8 cellular contexts compared by ENCODE assay signal in the genomic region with DNA sequence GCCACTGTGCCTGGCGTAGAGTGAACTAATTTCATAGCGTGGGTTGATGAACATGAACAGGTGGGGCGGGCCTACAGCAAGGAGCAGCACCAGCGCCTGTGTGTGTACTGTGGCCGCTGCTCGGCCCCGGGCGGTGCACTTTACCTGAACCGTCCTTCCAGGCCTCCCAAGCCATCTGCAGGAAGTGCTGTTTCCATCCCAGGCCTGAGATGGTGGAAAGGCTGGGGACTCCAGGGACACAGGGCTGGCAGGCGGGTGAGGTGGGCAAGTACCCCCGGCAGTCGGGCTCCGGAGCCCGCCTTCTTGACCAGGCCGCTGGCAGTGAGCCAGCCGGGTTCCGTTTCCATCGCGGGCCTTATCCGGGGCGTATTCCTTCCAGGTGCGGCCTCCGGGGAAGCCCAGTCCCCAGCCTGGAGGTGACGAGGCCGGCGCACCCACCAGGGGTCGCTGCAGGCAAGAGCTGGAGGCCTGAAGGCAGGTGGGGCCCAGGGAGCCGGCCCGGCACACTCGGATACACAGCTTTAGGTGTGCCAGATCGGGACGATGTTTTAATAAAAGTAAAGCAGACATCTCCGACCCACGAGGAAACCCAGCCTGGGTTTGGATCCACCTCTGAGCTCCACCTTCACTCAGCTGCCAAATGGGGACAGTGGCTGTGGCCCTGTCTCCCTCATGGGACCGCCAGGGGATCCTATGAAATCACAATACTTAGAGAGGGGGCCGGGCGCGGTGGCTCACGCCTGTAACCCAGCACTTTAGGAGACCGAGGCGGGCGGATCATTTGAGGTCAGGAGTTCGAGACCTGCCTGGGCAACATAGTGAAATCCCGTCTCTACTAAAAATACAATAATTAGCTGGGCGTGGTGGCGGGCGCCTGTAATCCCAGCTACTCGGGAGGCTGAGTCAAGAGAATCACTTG. TPM values are rescaled to one million over a fixed set of nuclear protein-coding genes. Genes with fewer than 3 reads are reported as not detected.
DNase-seq lines count a peak whose midpoint lies in the region; ATAC-seq and TF ChIP-seq lines count a peak whose summit lies in the region.

No MANE protein-coding gene starts in this region.

- H3K36me3 Mint-ChIP-seq in endothelial cell (ENCODE audit: low read depth, unreplicated experiment) (no peaks in the 10 kb centered on the region), nephron (ENCODE audit: low read depth) (no peaks in the 10 kb centered on the region)

- H3K4me1 Mint-ChIP-seq in endothelial cell (ENCODE audit: unreplicated experiment) (peaks cover 14% of the 10 kb centered on the region), nephron (peaks cover 5% of the 10 kb centered on the region)

- TF ChIP-seq CTCF in endothelial cell (IDR thresholded peaks at IDR 0.05; ENCODE audit: unreplicated experiment): peak; percentile 90
- peak; percentile 73 to 77 (median 74) for TF ChIP-seq CTCF in nephron (IDR thresholded peaks at IDR 0.05; ENCODE audit: unreplicated experiment in 3 of 3)

- DNase-seq in NCI-H1436 (lab: John Stamatoyannopoulos, UW) (peak; percentile 66), NCI-H1436 treated with DMSO at 0.1 percent for 48 hours (lab: John Stamatoyannopoulos, UW) (no peak), NCI-H524 treated with DMSO at 0.1 percent for 48 hours (lab: John Stamatoyannopoulos, UW) (peak; percentile 49), endothelial cell (ENCODE audit: low spot score) (peak; percentile 93), superior temporal gyrus (ENCODE audit: extremely low spot score) (peak; percentile 56)
- peak; percentile 20 to 68 for DNase-seq in activated CD8-positive, alpha-beta memory T cell treated with anti-CD3 and anti-CD28 coated beads for 1 hour (ENCODE audit: extremely low read depth in 1 of 2, low read depth in 1 of 2)

- ATAC-seq in HG02970 (IDR thresholded peaks at IDR 0.05; ENCODE audit: low FRiP score, unreplicated experiment): peak; percentile 46

- H3K27ac Mint-ChIP-seq in endothelial cell (ENCODE audit: unreplicated experiment) (no peak overlapping the region), nephron (no peak overlapping the region)

- H3K27me3 Mint-ChIP-seq in endothelial cell (ENCODE audit: unreplicated experiment) (peaks cover 12% of the 10 kb centered on the region), nephron (ENCODE audit: low read depth) (peaks cover 39% of the 10 kb centered on the region)

- H3K9me3 Mint-ChIP-seq in endothelial cell (ENCODE audit: unreplicated experiment) (no peaks in the 10 kb centered on the region), nephron (peaks cover 8% of the 10 kb centered on the region)

- H3K4me3 Mint-ChIP-seq in endothelial cell (ENCODE audit: unreplicated experiment): no peak overlapping the region
- no peak overlapping the region for H3K4me3 Mint-ChIP-seq in nephron

RNA-seq across cellular contexts. Expression of a gene that starts 22.7 kb away (rescaled TPM):
- total RNA-seq in endothelial cell (ENCODE audit: unreplicated experiment): 292 TPM
